ENCODE assay signal across 8 cellular contexts in genomic region chr19:55259540-55260210, GRCh38. TPM values are rescaled to one million over a fixed set of nuclear protein-coding genes. Genes with fewer than 3 reads are reported as not detected.
A peak's percentile ranks its signal among the peaks of the same experiment; 100 is the strongest.
DNase-seq lines count a peak whose midpoint lies in the region; ATAC-seq and TF ChIP-seq lines count a peak whose summit lies in the region.

No MANE protein-coding gene starts in this region.

- H3K27ac ChIP-seq in C4-2B (peak overlapping the region; percentile 93), colonic mucosa (peak overlapping the region; percentile 95)
- H3K27ac ChIP-seq in naive thymus-derived CD4-positive, alpha-beta T cell (ENCODE audit: low read depth, low read length): peak overlapping the region; percentile 94

- no peaks in the 10 kb centered on the region for H3K36me3 ChIP-seq in colonic mucosa
- H3K36me3 ChIP-seq in naive thymus-derived CD4-positive, alpha-beta T cell (ENCODE audit: control insufficient read depth in 2 of 3, insufficient read depth in 3 of 3, low read length in 3 of 3): peaks cover 0 to 9% (median 0%) of the 10 kb centered on the region in 3 experiments

- H3K27ac Mint-ChIP-seq in naive thymus-derived CD4-positive, alpha-beta T cell: peak overlapping the region; percentile 93 to 99 (median 98)

- peak overlapping the region; percentile 87 for H3K4me3 ChIP-seq in colonic mucosa
- H3K4me3 ChIP-seq in naive thymus-derived CD4-positive, alpha-beta T cell (ENCODE audit: low read length): peak overlapping the region; percentile 87

- H3K9me3 ChIP-seq in colonic mucosa: no peaks in the 10 kb centered on the region
- no peaks in the 10 kb centered on the region for H3K9me3 ChIP-seq in naive thymus-derived CD4-positive, alpha-beta T cell (ENCODE audit: control insufficient read depth in 2 of 3, low read length in 3 of 3)

- POLR2A ChIA-PET in naive thymus-derived CD4-positive, alpha-beta T cell (lab: Charles Lee): interaction anchor here (0.6 to 12.3 kb wide), 27 partner anchors 9 to 1070 kb away, joined by 3 to 156 read pairs (median 4); partner anchors contain the start of genes BRSK1, FIZ1, HSPBP1 and ISOC2

- H3K4me1 Mint-ChIP-seq in naive thymus-derived CD4-positive, alpha-beta T cell: peaks cover 30 to 39% (median 37%) of the 10 kb centered on the region in 7 donors

- peak overlapping the region; percentile 87 to 99 (median 96) for H3K4me3 Mint-ChIP-seq in naive thymus-derived CD4-positive, alpha-beta T cell

- H3K36me3 Mint-ChIP-seq in naive thymus-derived CD4-positive, alpha-beta T cell: peaks cover 0 to 37% (median 4%) of the 10 kb centered on the region in 5 donors

- DNase-seq in NCI-H2227 treated with DMSO at 0.1 percent for 48 hours (lab: John Stamatoyannopoulos, UW): peak; percentile 86
- no peak for DNase-seq in colonic mucosa
- peak in 1 of 9 donors; percentile 32 for DNase-seq in naive thymus-derived CD4-positive, alpha-beta T cell
- DNase-seq in inferior parietal cortex (ENCODE audit: extremely low spot score): no peak
- DNase-seq in HuH-7 (ENCODE audit: low spot score): no peak
- no peak for DNase-seq in COLO829 (ENCODE audit: low spot score)

- TF ChIP-seq CTCF in C4-2B (conservative IDR thresholded peaks at IDR 0.05) (no peak), colonic mucosa (IDR thresholded peaks at IDR 0.05) (no peak)

- CTCF ChIA-PET in naive thymus-derived CD4-positive, alpha-beta T cell (lab: Charles Lee): interaction anchor here (0.6 to 2.0 kb wide), 4 partner anchors 33 to 382 kb away, joined by 3 to 8 read pairs (median 4); no protein-coding TSS in a partner anchor

- H3K9ac ChIP-seq in colonic mucosa (ENCODE audit: low read depth in 2 of 2, low read length in 2 of 2): peak overlapping the region; percentile 76 to 86

- H3K9me3 Mint-ChIP-seq in naive thymus-derived CD4-positive, alpha-beta T cell: no peaks in the 10 kb centered on the region

- ATAC-seq in naive thymus-derived CD4-positive, alpha-beta T cell: no peak
- no peak for ATAC-seq in GM18861 (IDR thresholded peaks at IDR 0.05; ENCODE audit: unreplicated experiment)

- no peaks in the 10 kb centered on the region for H3K27me3 Mint-ChIP-seq in naive thymus-derived CD4-positive, alpha-beta T cell

- intact Hi-C loops in colonic mucosa (cut with DNase I): no loop called here
- intact Hi-C loops in naive thymus-derived CD4-positive, alpha-beta T cell (cut with micrococcal nuclease): loop anchor here (1.0 to 10.0 kb wide), 20 partner anchors 21 to 885 kb away; partner anchors contain the start of genes FIZ1 (in 2 of the 2), HSPBP1 (in 2 of the 2), KMT5C (in 2 of the 2) and PPP1R12C (in 2 of the 2)

- H3K27me3 ChIP-seq in colonic mucosa: no peaks in the 10 kb centered on the region
- H3K27me3 ChIP-seq in naive thymus-derived CD4-positive, alpha-beta T cell (ENCODE audit: control insufficient read depth in 2 of 2, insufficient read depth in 2 of 2, low read length in 2 of 2): no peaks in the 10 kb centered on the region

- H3K4me1 ChIP-seq in colonic mucosa: peaks cover 22% of the 10 kb centered on the region
- peaks cover 29 to 41% of the 10 kb centered on the region in 2 donors for H3K4me1 ChIP-seq in naive thymus-derived CD4-positive, alpha-beta T cell (ENCODE audit: control insufficient read depth in 2 of 2, insufficient read depth in 2 of 2, low read length in 2 of 2)

RNA-seq across cellular contexts. Expression of gene PPP6R1, which starts 0.9 kb away (rescaled TPM):
- total RNA-seq in colonic mucosa: 10 to 100 TPM; 65.1 to 97.2 TPM
- total RNA-seq in naive thymus-derived CD4-positive, alpha-beta T cell: 100 to 1,000 TPM; 151 to 223 (median 168) TPM
- 100 to 1,000 TPM in 1 of 2 donors, 10 to 100 TPM in 1; 39.3 to 103 TPM for polyA plus RNA-seq in naive thymus-derived CD4-positive, alpha-beta T cell

RNA-seq across cellular contexts. Expression of gene HSPBP1, which starts 20.2 kb away (rescaled TPM):
- total RNA-seq in colonic mucosa: 10 to 100 TPM; 29.0 to 82.3 TPM
- 10 to 100 TPM; 15.0 to 30.0 (median 16.0) TPM for total RNA-seq in naive thymus-derived CD4-positive, alpha-beta T cell
- polyA plus RNA-seq in naive thymus-derived CD4-positive, alpha-beta T cell: 10 to 100 TPM; 35.4 to 44.7 TPM

RNA-seq across cellular contexts. Expression of gene BRSK1, which starts 24.1 kb away (rescaled TPM):
- 1 to 10 TPM in 1 of 2 donors, under 1 TPM in 1; 0.59 to 2.3 TPM for total RNA-seq in colonic mucosa
- total RNA-seq in naive thymus-derived CD4-positive, alpha-beta T cell: 1 to 10 TPM in 3 of 5 experiments, under 1 TPM in 2; 0.41 to 6.3 (median 3.4) TPM
- not detected for polyA plus RNA-seq in naive thymus-derived CD4-positive, alpha-beta T cell

RNA-seq across cellular contexts. Expression of gene TMEM86B, which starts 31.1 kb away (rescaled TPM):
- total RNA-seq in colonic mucosa: 1 to 10 TPM; 2.1 to 5.3 TPM
- total RNA-seq in naive thymus-derived CD4-positive, alpha-beta T cell: 10 to 100 TPM; 10.4 to 24.1 (median 10.7) TPM
- 1 to 10 TPM; 1.2 to 3.3 TPM for polyA plus RNA-seq in naive thymus-derived CD4-positive, alpha-beta T cell

RNA-seq across cellular contexts. Expression of gene PTPRH, which starts 50.4 kb away (rescaled TPM):
- 100 to 1,000 TPM in 1 of 2 donors, 10 to 100 TPM in 1; 76.3 to 131 TPM for total RNA-seq in colonic mucosa
- under 1 TPM in 1 of 5 experiments, not detected in 4; 0.56 TPM for total RNA-seq in naive thymus-derived CD4-positive, alpha-beta T cell
- polyA plus RNA-seq in naive thymus-derived CD4-positive, alpha-beta T cell: not detected
